In the genomic region with DNA sequence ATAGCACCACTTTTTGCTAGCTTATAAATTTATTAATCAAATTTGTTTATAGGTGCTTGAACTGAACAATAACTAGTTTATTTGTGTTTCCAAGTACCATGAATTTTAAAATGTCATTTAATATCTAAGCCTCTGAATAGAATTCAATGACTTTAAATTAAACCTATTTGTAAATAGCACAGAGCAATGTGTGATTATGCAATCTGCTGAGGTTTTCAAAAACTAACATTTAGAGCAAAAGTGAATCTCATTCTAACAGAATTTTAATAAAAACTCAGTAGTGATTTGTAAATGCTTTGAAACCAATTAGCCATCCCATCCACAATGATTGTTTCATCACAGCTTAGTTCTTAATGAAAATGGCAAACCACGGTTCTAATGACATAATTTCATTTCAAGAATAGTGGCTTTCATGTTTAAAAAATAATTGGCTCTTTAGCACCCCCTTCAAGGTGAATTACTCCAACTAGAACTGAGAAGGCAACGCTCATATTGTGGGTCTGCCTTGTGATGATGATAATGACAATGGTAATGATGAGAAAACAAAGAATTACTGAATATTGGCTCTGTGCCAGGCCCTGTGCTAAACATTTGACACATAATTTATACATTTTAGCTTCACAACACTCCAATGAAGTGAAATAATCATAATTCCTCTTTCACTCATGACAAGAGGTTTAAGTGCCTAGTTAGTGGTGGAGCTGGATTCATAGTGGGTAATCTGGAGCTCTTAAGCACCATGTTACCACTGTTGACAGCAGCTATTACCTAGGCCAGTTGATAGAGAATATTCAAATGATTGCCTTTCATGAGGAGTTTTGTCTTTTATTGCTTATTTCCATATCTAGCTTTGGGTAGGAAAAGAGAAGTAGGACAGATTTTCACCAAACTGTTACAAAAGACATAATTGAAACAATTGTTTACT, we compare ENCODE assay signal across 24 cellular contexts.
A peak's percentile ranks its signal among the peaks of the same experiment; 100 is the strongest.
DNase-seq lines count a peak whose midpoint lies in the region; ATAC-seq and TF ChIP-seq lines count a peak whose summit lies in the region.
"Had no signal": no experiment of that assay in that cellular context is flagged by ENCODE, and none has a peak within 500 bp of the region (broad histone marks: within the 10 kb centered on the region; RNA-seq: fewer than 3 reads in every experiment).

No MANE protein-coding gene starts in this region.

- H3K27ac ChIP-seq in SK-N-SH (ENCODE audit: low read depth in 2 of 2, low read length in 1 of 2): peak overlapping the region; percentile 30 to 99; a peak in 3 of 4 replicates
- peak overlapping the region; percentile 26 for H3K27ac ChIP-seq in stomach smooth muscle (ENCODE audit: low read length)
- H3K27ac ChIP-seq: C4-2B, RWPE1, testis had no signal

- no peaks in the 10 kb centered on the region for H3K36me3 Mint-ChIP-seq in immature natural killer cell
- H3K36me3 Mint-ChIP-seq: IgD-negative memory B cell; stimulated activated effector memory CD8-positive, alpha-beta T cell treated with anti-CD3 and anti-CD28 coated beads, Interleukin-12 subunit alpha, Interleukin-12 subunit beta, amount 100 ng/mL, for 72 hours had no signal

- H3K9me2 ChIP-seq in SK-N-SH: no peaks in the 10 kb centered on the region

- 84% methylated on average over 2 of the region's 2 CpGs for WGBS in SK-N-SH (ENCODE audit: low lambda C conversion rate)

- no peak overlapping the region for H3K4me3 Mint-ChIP-seq in immature natural killer cell
- H3K4me3 Mint-ChIP-seq: activated T-cell treated with anti-CD3 and anti-CD28 coated beads, Interleukin-2, amount 50 U/mL, for 24 hours; IgD-negative memory B cell; stimulated activated effector memory CD8-positive, alpha-beta T cell treated with anti-CD3 and anti-CD28 coated beads, Interleukin-12 subunit alpha, Interleukin-12 subunit beta, amount 100 ng/mL, for 72 hours had no signal

- CTCF ChIA-PET in SK-N-SH (lab: Yijun Ruan, JAX): interaction anchor here (0.7 to 1.7 kb wide), 10 partner anchors 16 to 510 kb away, joined by 3 to 7 read pairs (median 3); no protein-coding TSS in a partner anchor

- H3K4me1 Mint-ChIP-seq in immature natural killer cell: no peaks in the 10 kb centered on the region
- H3K4me1 Mint-ChIP-seq: IgD-negative memory B cell; stimulated activated effector memory CD8-positive, alpha-beta T cell treated with anti-CD3 and anti-CD28 coated beads, Interleukin-12 subunit alpha, Interleukin-12 subunit beta, amount 100 ng/mL, for 72 hours had no signal

- no peak overlapping the region for H2AFZ ChIP-seq in SK-N-SH (ENCODE audit: low read depth)

- TF ChIP-seq RAD21 in SK-N-SH (IDR thresholded peaks at IDR 0.05; ENCODE audit: low read length): no peak

- no peak overlapping the region for H3K9ac ChIP-seq in SK-N-SH
- H3K9ac ChIP-seq in adipocyte (ENCODE audit: low read length): no peak overlapping the region
- no peak overlapping the region for H3K9ac ChIP-seq in stomach smooth muscle (ENCODE audit: low read length in 2 of 2)

- DNase-seq in SK-N-SH (no peak), NCI-H1436 treated with DMSO at 0.1 percent for 48 hours (lab: John Stamatoyannopoulos, UW) (peak; percentile 94), adipocyte (ENCODE audit: low read depth) (peak; percentile 52), immature natural killer cell (no peak), HPDE6-E6E7 (ENCODE audit: extremely low spot score) (no peak)
- DNase-seq: ACHN; activated CD4-positive, alpha-beta T cell treated with anti-CD3 and anti-CD28 coated beads for 1 hour; activated naive CD4-positive, alpha-beta T cell; activated T-cell treated with anti-CD3 and anti-CD28 coated beads, Interleukin-2, amount 50 U/mL, for 24 hours; amniotic stem cell; dermis blood vessel endothelial cell; hippocampal formation; mammary epithelial cell; NCI-H345; ovary; SW 1271; testis had no signal

- H3K27me3 Mint-ChIP-seq in immature natural killer cell (ENCODE audit: low read depth in 3 of 3): no peaks in the 10 kb centered on the region
- H3K27me3 Mint-ChIP-seq: activated T-cell treated with anti-CD3 and anti-CD28 coated beads, Interleukin-2, amount 50 U/mL, for 24 hours had no signal

- TF ChIP-seq EP300 in SK-N-SH (IDR thresholded peaks at IDR 0.05; ENCODE audit: borderline replicate concordance in 1 of 2, low read depth in 1 of 2, low read length in 1 of 2): 0 out of 4 replicates have a peak, but pooled peaks of 1 of the 2 experiments have one; percentile 9

- H3F3A ChIP-seq in SK-N-SH (replicated peaks; ENCODE audit: insufficient read depth): peaks cover 26% of the 10 kb centered on the region

- no peak overlapping the region; the same call in 1 of the 2 replicates for H3K4me2 ChIP-seq in SK-N-SH

- H3K9me3 ChIP-seq in SK-N-SH (no peaks in the 10 kb centered on the region), adipocyte (ENCODE audit: control insufficient read depth, low read length) (no peaks in the 10 kb centered on the region), stomach smooth muscle (ENCODE audit: control insufficient read depth in 2 of 2, low read length in 2 of 2) (no peaks in the 10 kb centered on the region)
- H3K9me3 ChIP-seq: ovary, testis had no signal

- peaks cover 84% of the 10 kb centered on the region for H3K79me2 ChIP-seq in SK-N-SH (ENCODE audit: insufficient read depth)

- no peak for TF ChIP-seq CTCF in SK-N-SH (IDR thresholded peaks at IDR 0.05)

- peaks cover 26 to 60% of the 10 kb centered on the region in 2 experiments; a peak in 3 of 4 replicates for H3K4me1 ChIP-seq in SK-N-SH (ENCODE audit: control insufficient read depth in 1 of 2, insufficient read depth in 2 of 2, low read depth in 1 of 2, low read length in 1 of 2)
- peaks cover 59% of the 10 kb centered on the region for H3K4me1 ChIP-seq in adipocyte (ENCODE audit: control insufficient read depth, insufficient read depth, low read length)
- H3K4me1 ChIP-seq in stomach smooth muscle (ENCODE audit: control insufficient read depth, insufficient read depth, low read length): peaks cover 21% of the 10 kb centered on the region

- POLR2A ChIA-PET in SK-N-SH (lab: Yijun Ruan, JAX): interaction anchor here (0.9 to 1.2 kb wide), 2 partner anchors 27 to 216 kb away, joined by 4 to 5 read pairs; no protein-coding TSS in a partner anchor

- H3K27me3 ChIP-seq in SK-N-SH (ENCODE audit: insufficient read depth) (no peaks in the 10 kb centered on the region), adipocyte (replicated peaks; ENCODE audit: control insufficient read depth, insufficient read depth, low read length) (no peaks in the 10 kb centered on the region), stomach smooth muscle (ENCODE audit: control insufficient read depth in 1 of 2, insufficient read depth in 2 of 2, low read length in 2 of 2) (no peaks in the 10 kb centered on the region)
- H3K27me3 ChIP-seq: ovary, testis had no signal

- H3K9me3 Mint-ChIP-seq in immature natural killer cell: peaks cover 0 to 18% (median 5%) of the 10 kb centered on the region in 6 donors
- H3K9me3 Mint-ChIP-seq: activated T-cell treated with anti-CD3 and anti-CD28 coated beads, Interleukin-2, amount 50 U/mL, for 24 hours; stimulated activated effector memory CD8-positive, alpha-beta T cell treated with anti-CD3 and anti-CD28 coated beads, Interleukin-12 subunit alpha, Interleukin-12 subunit beta, amount 100 ng/mL, for 72 hours had no signal

- no peak for ATAC-seq in SK-N-SH treated with all-trans-retinoic acid at 6 μM for 48 hours
- ATAC-seq in HG03095 (IDR thresholded peaks at IDR 0.05; ENCODE audit: unreplicated experiment): no peak
- ATAC-seq: stimulated activated effector memory CD8-positive, alpha-beta T cell treated with anti-CD3 and anti-CD28 coated beads, Interleukin-12 subunit alpha, Interleukin-12 subunit beta, amount 100 ng/mL, for 72 hours had no signal

- H3K36me3 ChIP-seq in SK-N-SH (replicated peaks in 1 of 2; ENCODE audit: control insufficient read depth in 1 of 2, insufficient read depth in 2 of 2, low read length in 1 of 2): no peaks in the 10 kb centered on the region
- H3K36me3 ChIP-seq in adipocyte (ENCODE audit: control insufficient read depth, insufficient read depth, low read length, severe bottlenecking): no peaks in the 10 kb centered on the region
- no peaks in the 10 kb centered on the region for H3K36me3 ChIP-seq in stomach smooth muscle (ENCODE audit: control insufficient read depth in 2 of 2, insufficient read depth in 2 of 2, low read length in 2 of 2)
- H3K36me3 ChIP-seq: ovary had no signal

- no peak overlapping the region for H3K27ac Mint-ChIP-seq in immature natural killer cell
- H3K27ac Mint-ChIP-seq: activated T-cell treated with anti-CD3 and anti-CD28 coated beads, Interleukin-2, amount 50 U/mL, for 24 hours; IgD-negative memory B cell; stimulated activated effector memory CD8-positive, alpha-beta T cell treated with anti-CD3 and anti-CD28 coated beads, Interleukin-12 subunit alpha, Interleukin-12 subunit beta, amount 100 ng/mL, for 72 hours had no signal

- H3K4me3 ChIP-seq in SK-N-SH (ENCODE audit: low read depth in 2 of 2, low read length in 1 of 2) (no peak overlapping the region), adipocyte (ENCODE audit: low read length) (no peak overlapping the region), stomach smooth muscle (ENCODE audit: low read length in 2 of 2) (no peak overlapping the region)
- H3K4me3 ChIP-seq: ovary, testis had no signal

- no peaks in the 10 kb centered on the region for H4K20me1 ChIP-seq in SK-N-SH (ENCODE audit: insufficient read depth)

TF ChIP-seq in SK-N-SH, 30 proteins besides CTCF, POLR2A, EP300 and RAD21:
- TF ChIP-seq RXRA (IDR thresholded peaks at IDR 0.05; ENCODE audit: borderline replicate concordance, low read depth) (no peak), NFIC (IDR thresholded peaks at IDR 0.05; ENCODE audit: borderline replicate concordance) (peak; percentile 40; the same call in 1 of the 2 replicates), POLR2AphosphoS5 (IDR thresholded peaks at IDR 0.05; ENCODE audit: low read depth, low read length) (no peak), MXI1 (IDR thresholded peaks at IDR 0.05; ENCODE audit: low read depth, low read length) (no peak), RFX5 (IDR thresholded peaks at IDR 0.05; ENCODE audit: low read length) (no peak), SIN3A (IDR thresholded peaks at IDR 0.05; ENCODE audit: borderline replicate concordance, low read depth, low read length) (no peak)

TF ChIP-seq in SK-N-SH treated with all-trans-retinoic acid at 6 μM for 48 hours, 23 proteins besides CTCF, POLR2A, EP300 and RAD21:
- TF ChIP-seq PPARA (CRISPR knock-in tag; IDR thresholded peaks at IDR 0.05; ENCODE audit: borderline replicate concordance) (no peak), TOX (CRISPR knock-in tag; IDR thresholded peaks at IDR 0.05; ENCODE audit: borderline replicate concordance) (no peak), GLIS3 (CRISPR knock-in tag; IDR thresholded peaks at IDR 0.05) (no peak)

Comparison
In these comparisons a context has a peak if more than half of its experiments do, and no peak if none do; other contexts are left out.
1. DNase-seq: peak in NCI-H1436 treated with DMSO at 0.1 percent for 48 hours (single experiment) and adipocyte (single experiment); none in SK-N-SH (single experiment), immature natural killer cell (0 of 3) and HPDE6-E6E7 (single experiment).